In the genomic region with DNA sequence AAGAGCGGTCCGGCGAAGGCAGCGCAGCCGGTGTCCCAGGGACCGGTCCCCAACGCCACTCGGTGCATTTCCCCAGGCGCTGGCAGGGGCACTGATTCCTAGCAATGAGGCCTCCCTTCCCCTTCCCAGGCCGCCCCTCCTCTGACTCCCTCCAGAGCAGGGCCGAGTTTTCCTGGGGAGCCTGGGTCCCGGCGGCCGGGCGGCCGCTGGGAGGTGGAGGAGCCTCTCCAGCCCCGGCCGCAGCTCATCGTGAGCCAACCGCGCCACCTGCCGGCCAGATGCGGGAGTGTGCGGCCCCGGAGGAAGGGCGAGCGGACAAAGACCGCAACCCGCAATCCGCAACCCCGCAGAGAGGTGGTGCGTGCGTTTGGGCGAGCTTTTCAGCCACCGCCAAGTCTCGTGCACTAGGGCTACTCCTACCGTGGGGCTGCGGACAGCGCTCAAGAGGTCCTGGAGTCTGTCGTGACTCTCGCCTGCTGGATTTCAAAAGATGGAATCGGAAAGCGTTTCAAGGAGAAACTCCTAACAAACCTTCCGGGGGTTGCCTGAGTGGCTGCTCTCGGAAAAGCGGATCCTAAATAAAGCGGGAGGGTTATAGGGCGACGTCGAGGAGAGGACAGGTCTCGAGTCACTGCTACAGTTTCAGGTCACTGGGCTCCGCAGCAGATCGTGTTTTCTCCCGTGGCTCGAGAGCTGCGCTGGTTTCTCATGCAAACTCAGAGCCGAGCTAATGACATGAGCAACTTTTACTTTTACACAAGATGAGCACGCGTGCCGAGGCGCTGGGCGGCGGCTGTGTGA, we compare ENCODE assay signal across 8 cellular contexts. TPM values are rescaled to one million over a fixed set of nuclear protein-coding genes. Genes with fewer than 3 reads are reported as not detected.
DNase-seq lines count a peak whose midpoint lies in the region; ATAC-seq and TF ChIP-seq lines count a peak whose summit lies in the region.

No MANE protein-coding gene starts in this region.

- peaks cover 40 to 70% (median 56%) of the 10 kb centered on the region in 5 donors for H3K27me3 Mint-ChIP-seq in naive thymus-derived CD8-positive, alpha-beta T cell
- H3K27me3 Mint-ChIP-seq in stimulated activated naive B cell treated with anti-CD40 and anti-IgM and Interleukin-4, amounts not matched to agents 10 μg/mL and 1 μg/mL and 100 μg/mL, for 72 hours, result peaks cover 49 to 69% of the 10 kb centered on the region in 2 donors

- peak overlapping the region; percentile 63 for H3K4me3 ChIP-seq in fibroblast of mammary gland (ENCODE audit: control insufficient read depth, low read depth, low read length)

- H3K4me1 Mint-ChIP-seq in naive thymus-derived CD8-positive, alpha-beta T cell, result peaks cover 15 to 45% (median 39%) of the 10 kb centered on the region in 4 donors
- peaks cover 28 to 53% of the 10 kb centered on the region in 2 donors for H3K4me1 Mint-ChIP-seq in stimulated activated naive B cell treated with anti-CD40 and anti-IgM and Interleukin-4, amounts not matched to agents 10 μg/mL and 1 μg/mL and 100 μg/mL, for 72 hours

- H3K36me3 Mint-ChIP-seq in naive thymus-derived CD8-positive, alpha-beta T cell, result peaks cover 0 to 5% (median 0%) of the 10 kb centered on the region in 3 donors
- H3K36me3 Mint-ChIP-seq in stimulated activated naive B cell treated with anti-CD40 and anti-IgM and Interleukin-4, amounts not matched to agents 10 μg/mL and 1 μg/mL and 100 μg/mL, for 72 hours, result peaks cover 0 to 3% of the 10 kb centered on the region in 2 donors

- H3K9me3 Mint-ChIP-seq in naive thymus-derived CD8-positive, alpha-beta T cell, result no peaks in the 10 kb centered on the region
- H3K9me3 Mint-ChIP-seq in stimulated activated naive B cell treated with anti-CD40 and anti-IgM and Interleukin-4, amounts not matched to agents 10 μg/mL and 1 μg/mL and 100 μg/mL, for 72 hours, result no peaks in the 10 kb centered on the region

- DNase-seq in DMS153 (lab: John Stamatoyannopoulos, UW) (peak; percentile 81), HuH-7 (ENCODE audit: low spot score) (peak; percentile 78), fibroblast of mammary gland (ENCODE audit: low read depth) (peak; percentile 61)
- DNase-seq in activated T-helper 1 cell treated with anti-CD3 and anti-CD28 coated beads, Interleukin-2, amount 50 U/mL, for 16 hours (ENCODE audit: low read depth in 1 of 2, low spot score in 1 of 2), result peak; percentile 69 to 73
- peak; percentile 47 to 86 (median 72) for DNase-seq in naive thymus-derived CD8-positive, alpha-beta T cell
- peak; percentile 66 for DNase-seq in stimulated activated naive B cell treated with anti-CD40 and anti-IgM and Interleukin-4, amounts not matched to agents 10 μg/mL and 1 μg/mL and 100 μg/mL, for 72 hours

- ATAC-seq in GM21529 (IDR thresholded peaks at IDR 0.05; ENCODE audit: unreplicated experiment), result peak; percentile 61
- ATAC-seq in naive thymus-derived CD8-positive, alpha-beta T cell, result peak; percentile 49 to 54
- peak; percentile 58 to 61 for ATAC-seq in stimulated activated naive B cell treated with anti-CD40 and anti-IgM and Interleukin-4, amounts not matched to agents 10 μg/mL and 1 μg/mL and 100 μg/mL, for 72 hours (replicated peaks)

- peak overlapping the region in 8 of 10 donors; percentile 4 to 67 (median 33) for H3K27ac Mint-ChIP-seq in naive thymus-derived CD8-positive, alpha-beta T cell
- peak overlapping the region; percentile 49 for H3K27ac Mint-ChIP-seq in stimulated activated naive B cell treated with anti-CD40 and anti-IgM and Interleukin-4, amounts not matched to agents 10 μg/mL and 1 μg/mL and 100 μg/mL, for 72 hours

- peak; percentile 61 for TF ChIP-seq CTCF in fibroblast of mammary gland (conservative IDR thresholded peaks at IDR 0.05; ENCODE audit: control insufficient read depth, insufficient read depth, low read depth, low read length)

- POLR2A ChIA-PET in naive thymus-derived CD8-positive, alpha-beta T cell (lab: Charles Lee), result interaction anchor here (1.6 kb wide), 1 partner anchor 55 kb away, joined by 4 read pairs; no protein-coding TSS in a partner anchor

- H3K4me3 Mint-ChIP-seq in naive thymus-derived CD8-positive, alpha-beta T cell, result peak overlapping the region; percentile 67 to 88 (median 81)
- peak overlapping the region; percentile 86 to 89 for H3K4me3 Mint-ChIP-seq in stimulated activated naive B cell treated with anti-CD40 and anti-IgM and Interleukin-4, amounts not matched to agents 10 μg/mL and 1 μg/mL and 100 μg/mL, for 72 hours

TF ChIP-seq in PFSK-1, 5 proteins besides CTCF, POLR2A, EP300 and RAD21:
- TF ChIP-seq TAF1 (IDR thresholded peaks at IDR 0.05; ENCODE audit: borderline replicate concordance, insufficient read depth, low read length), result no peak
- TF ChIP-seq FOXP2 (optimal IDR thresholded peaks at IDR 0.05; ENCODE audit: borderline replicate concordance, extremely low read depth, extremely low read length, insufficient read depth), result peak; percentile 71

RNA-seq across cellular contexts. Expression of a gene that starts 1.5 kb away (rescaled TPM):
- 3.8 TPM for polyA plus RNA-seq in PFSK-1 (2012; ENCODE audit: insufficient read length, low read depth)
- 1 to 10 TPM; 8.2 to 9.7 TPM for total RNA-seq in naive thymus-derived CD8-positive, alpha-beta T cell
- polyA plus RNA-seq in naive thymus-derived CD8-positive, alpha-beta T cell, result 1 to 10 TPM in 1 of 3 donors, under 1 TPM in 2; 0.41 to 4.5 (median 0.46) TPM

Comparison
In these comparisons a context has a peak if more than half of its experiments do, and no peak if none do; other contexts are left out.
1. Peak in every context shown above with its lines: DNase-seq, ATAC-seq and H3K4me3 ChIP-seq.